ENCODE assay signal across 8 cellular contexts in the genomic region with DNA sequence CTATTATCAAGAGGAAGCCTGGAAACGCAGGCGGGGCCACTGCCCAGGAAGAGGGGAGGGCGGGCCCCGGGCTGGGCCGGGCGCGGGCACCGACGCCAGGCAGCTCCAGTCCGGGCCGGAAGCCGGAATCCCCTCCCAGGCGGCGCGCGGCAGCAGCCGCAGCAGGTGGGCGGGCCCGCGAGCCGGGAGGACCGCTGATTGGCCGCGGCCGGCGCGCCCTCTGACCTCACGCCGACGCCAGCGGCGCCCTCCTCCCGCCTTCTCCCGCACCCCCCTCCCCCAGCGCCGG. TPM values are rescaled to one million over a fixed set of nuclear protein-coding genes. Genes with fewer than 3 reads are reported as not detected.
A peak's percentile ranks its signal among the peaks of the same experiment; 100 is the strongest.
DNase-seq lines count a peak whose midpoint lies in the region; ATAC-seq and TF ChIP-seq lines count a peak whose summit lies in the region.

No MANE protein-coding gene starts in this region.

- H3K9me2 ChIP-seq in GM23338 (ENCODE audit: insufficient read depth), result no peaks in the 10 kb centered on the region

- POLR2A ChIA-PET in naive thymus-derived CD4-positive, alpha-beta T cell (lab: Charles Lee), result interaction anchor here (0.6 to 4.4 kb wide), 9 partner anchors 9 to 75 kb away, joined by 3 to 46 read pairs (median 4); a partner anchor contains a TSS

- peak overlapping the region; percentile 85 for H3K4me3 ChIP-seq in GM23338
- H3K4me3 ChIP-seq in Peyer's patch, result peak overlapping the region; percentile 70 to 97 (median 88)
- H3K4me3 ChIP-seq in fibroblast of mammary gland (ENCODE audit: control insufficient read depth, low read depth, low read length), result peak overlapping the region; percentile 90
- H3K4me3 ChIP-seq in naive thymus-derived CD4-positive, alpha-beta T cell (ENCODE audit: low read length), result peak overlapping the region; percentile 81

- peaks cover 13% of the 10 kb centered on the region for H3F3A ChIP-seq in GM23338 (replicated peaks; ENCODE audit: low read depth)

- TF ChIP-seq CTCF in GM23338 (conservative IDR thresholded peaks at IDR 0.05; ENCODE audit: low read depth in 2 of 2) (no peak), Peyer's patch (IDR thresholded peaks at IDR 0.05) (no peak), fibroblast of mammary gland (conservative IDR thresholded peaks at IDR 0.05; ENCODE audit: control insufficient read depth, insufficient read depth, low read depth, low read length) (no peak)

- ATAC-seq in GM23338, result peak; percentile 95
- ATAC-seq in naive thymus-derived CD4-positive, alpha-beta T cell, result peak; percentile 93
- ATAC-seq in stimulated activated memory B cell treated with anti-CD40 and anti-IgM and Interleukin-4, amounts not matched to agents 10 μg/mL and 1 μg/mL and 100 μg/mL, for 72 hours, result peak; percentile 96

- H3K27ac ChIP-seq in GM23338 (ENCODE audit: low read depth), result peak overlapping the region; percentile 96; the same call in 1 of the 2 replicates
- H3K27ac ChIP-seq in Peyer's patch, result peak overlapping the region; percentile 92 to 100 (median 100)
- H3K27ac ChIP-seq in naive thymus-derived CD4-positive, alpha-beta T cell (ENCODE audit: low read depth, low read length), result peak overlapping the region; percentile 100

- H3K36me3 ChIP-seq in GM23338 (ENCODE audit: insufficient read depth) (no peaks in the 10 kb centered on the region; the same call in 1 of the 2 replicates), Peyer's patch (peaks cover 0 to 27% (median 0%) of the 10 kb centered on the region in 3 donors)
- H3K36me3 ChIP-seq in naive thymus-derived CD4-positive, alpha-beta T cell (ENCODE audit: control insufficient read depth in 2 of 3, insufficient read depth in 3 of 3, low read length in 3 of 3), result peaks cover 0 to 10% (median 4%) of the 10 kb centered on the region in 3 experiments

- peaks cover 23% of the 10 kb centered on the region for H3K27me3 Mint-ChIP-seq in GM23338 (ENCODE audit: insufficient read depth, low read depth, poor library complexity)
- no peaks in the 10 kb centered on the region for H3K27me3 Mint-ChIP-seq in activated T-helper 2 cell treated with anti-CD3 and anti-CD28 coated beads, Interferon-gamma antibody, Interleukin-2, Interleukin-4, amounts not matched to agents 10 μg/mL and 5 μg/mL and 100 μg/mL, durations not matched to agents 14 hours and 24 hours and 36 hours (ENCODE audit: low read depth)
- no peaks in the 10 kb centered on the region for H3K27me3 Mint-ChIP-seq in naive thymus-derived CD4-positive, alpha-beta T cell
- H3K27me3 Mint-ChIP-seq in stimulated activated memory B cell treated with anti-CD40 and anti-IgM and Interleukin-4, amounts not matched to agents 10 μg/mL and 1 μg/mL and 100 μg/mL, for 72 hours, result no peaks in the 10 kb centered on the region

- peaks cover 37% of the 10 kb centered on the region for H3K79me2 ChIP-seq in GM23338 (replicated peaks; ENCODE audit: insufficient read depth)

- peak overlapping the region; percentile 86 for H3K4me3 Mint-ChIP-seq in GM23338
- H3K4me3 Mint-ChIP-seq in activated T-helper 2 cell treated with anti-CD3 and anti-CD28 coated beads, Interferon-gamma antibody, Interleukin-2, Interleukin-4, amounts not matched to agents 10 μg/mL and 5 μg/mL and 100 μg/mL, durations not matched to agents 14 hours and 24 hours and 36 hours (ENCODE audit: low read depth), result peak overlapping the region; percentile 88
- H3K4me3 Mint-ChIP-seq in naive thymus-derived CD4-positive, alpha-beta T cell, result peak overlapping the region; percentile 88 to 97 (median 93)
- H3K4me3 Mint-ChIP-seq in stimulated activated memory B cell treated with anti-CD40 and anti-IgM and Interleukin-4, amounts not matched to agents 10 μg/mL and 1 μg/mL and 100 μg/mL, for 72 hours, result peak overlapping the region; percentile 93

- CTCF ChIA-PET in naive thymus-derived CD4-positive, alpha-beta T cell (lab: Charles Lee), result no interaction called here

- no peak for TF ChIP-seq POLR2A in Peyer's patch (IDR thresholded peaks at IDR 0.05)

- H3K4me1 ChIP-seq in GM23338 (ENCODE audit: insufficient read depth) (0 out of 2 replicates have a peak, but pooled peaks cover 6% of the 10 kb centered on the region), Peyer's patch (peaks cover 0 to 33% (median 5%) of the 10 kb centered on the region in 4 donors)
- H3K4me1 ChIP-seq in naive thymus-derived CD4-positive, alpha-beta T cell (ENCODE audit: control insufficient read depth in 2 of 2, insufficient read depth in 2 of 2, low read length in 2 of 2), result peaks cover 17 to 23% of the 10 kb centered on the region in 2 donors

- peak overlapping the region; percentile 96 for H3K27ac Mint-ChIP-seq in GM23338
- H3K27ac Mint-ChIP-seq in activated T-helper 2 cell treated with anti-CD3 and anti-CD28 coated beads, Interferon-gamma antibody, Interleukin-2, Interleukin-4, amounts not matched to agents 10 μg/mL and 5 μg/mL and 100 μg/mL, durations not matched to agents 14 hours and 24 hours and 36 hours, result peak overlapping the region; percentile 90
- peak overlapping the region; percentile 92 to 98 (median 95) for H3K27ac Mint-ChIP-seq in naive thymus-derived CD4-positive, alpha-beta T cell
- H3K27ac Mint-ChIP-seq in stimulated activated memory B cell treated with anti-CD40 and anti-IgM and Interleukin-4, amounts not matched to agents 10 μg/mL and 1 μg/mL and 100 μg/mL, for 72 hours, result peak overlapping the region; percentile 96

- intact Hi-C loops in activated T-helper 2 cell treated with anti-CD3 and anti-CD28 coated beads, Interferon-gamma antibody, Interleukin-2, Interleukin-4, amounts not matched to agents 10 μg/mL and 5 μg/mL and 100 μg/mL, durations not matched to agents 14 hours and 24 hours and 36 hours (cut with micrococcal nuclease), result loop anchor here (1.0 kb wide), 2 partner anchors 21 to 35 kb away; a partner anchor contains a TSS
- intact Hi-C loops in naive thymus-derived CD4-positive, alpha-beta T cell (cut with micrococcal nuclease), result loop anchor here (1.0 to 10.0 kb wide), 8 partner anchors 21 to 1968 kb away; a partner anchor contains a TSS

- peak overlapping the region; percentile 95 for H3K4me2 ChIP-seq in GM23338

- H3K9me3 ChIP-seq in Peyer's patch, result no peaks in the 10 kb centered on the region
- H3K9me3 ChIP-seq in naive thymus-derived CD4-positive, alpha-beta T cell (ENCODE audit: control insufficient read depth in 2 of 3, low read length in 3 of 3), result no peaks in the 10 kb centered on the region

- H3K27me3 ChIP-seq in GM23338 (ENCODE audit: insufficient read depth) (peaks cover 25% of the 10 kb centered on the region), Peyer's patch (no peaks in the 10 kb centered on the region)
- no peaks in the 10 kb centered on the region for H3K27me3 ChIP-seq in naive thymus-derived CD4-positive, alpha-beta T cell (ENCODE audit: control insufficient read depth in 2 of 2, insufficient read depth in 2 of 2, low read length in 2 of 2)

- peaks cover 3% of the 10 kb centered on the region; the same call in 1 of the 3 replicates for H3K9me3 Mint-ChIP-seq in GM23338
- no peaks in the 10 kb centered on the region for H3K9me3 Mint-ChIP-seq in activated T-helper 2 cell treated with anti-CD3 and anti-CD28 coated beads, Interferon-gamma antibody, Interleukin-2, Interleukin-4, amounts not matched to agents 10 μg/mL and 5 μg/mL and 100 μg/mL, durations not matched to agents 14 hours and 24 hours and 36 hours
- H3K9me3 Mint-ChIP-seq in naive thymus-derived CD4-positive, alpha-beta T cell, result peaks cover 0 to 4% (median 0%) of the 10 kb centered on the region in 11 donors
- no peaks in the 10 kb centered on the region for H3K9me3 Mint-ChIP-seq in stimulated activated memory B cell treated with anti-CD40 and anti-IgM and Interleukin-4, amounts not matched to agents 10 μg/mL and 1 μg/mL and 100 μg/mL, for 72 hours

- peaks cover 18% of the 10 kb centered on the region for H4K20me1 ChIP-seq in GM23338 (replicated peaks; ENCODE audit: insufficient read depth)

- no peak overlapping the region for H2AFZ ChIP-seq in GM23338

- H3K36me3 Mint-ChIP-seq in GM23338 (ENCODE audit: low read depth), result peaks cover 15% of the 10 kb centered on the region
- H3K36me3 Mint-ChIP-seq in activated T-helper 2 cell treated with anti-CD3 and anti-CD28 coated beads, Interferon-gamma antibody, Interleukin-2, Interleukin-4, amounts not matched to agents 10 μg/mL and 5 μg/mL and 100 μg/mL, durations not matched to agents 14 hours and 24 hours and 36 hours (ENCODE audit: low read depth), result peaks cover 32% of the 10 kb centered on the region
- H3K36me3 Mint-ChIP-seq in naive thymus-derived CD4-positive, alpha-beta T cell, result peaks cover 0 to 10% (median 4%) of the 10 kb centered on the region in 5 donors
- peaks cover 14% of the 10 kb centered on the region for H3K36me3 Mint-ChIP-seq in stimulated activated memory B cell treated with anti-CD40 and anti-IgM and Interleukin-4, amounts not matched to agents 10 μg/mL and 1 μg/mL and 100 μg/mL, for 72 hours

- H3K4me1 Mint-ChIP-seq in GM23338, result peaks cover 11% of the 10 kb centered on the region
- peaks cover 36% of the 10 kb centered on the region for H3K4me1 Mint-ChIP-seq in activated T-helper 2 cell treated with anti-CD3 and anti-CD28 coated beads, Interferon-gamma antibody, Interleukin-2, Interleukin-4, amounts not matched to agents 10 μg/mL and 5 μg/mL and 100 μg/mL, durations not matched to agents 14 hours and 24 hours and 36 hours (ENCODE audit: low read depth)
- peaks cover 24 to 41% (median 33%) of the 10 kb centered on the region in 7 donors for H3K4me1 Mint-ChIP-seq in naive thymus-derived CD4-positive, alpha-beta T cell
- peaks cover 46% of the 10 kb centered on the region for H3K4me1 Mint-ChIP-seq in stimulated activated memory B cell treated with anti-CD40 and anti-IgM and Interleukin-4, amounts not matched to agents 10 μg/mL and 1 μg/mL and 100 μg/mL, for 72 hours

- DNase-seq in DMS79 treated with DMSO at 0.1 percent for 48 hours (lab: John Stamatoyannopoulos, UW) (peak; percentile 82), GM23338 (ENCODE audit: low spot score) (peak; percentile 94), Kasumi-1 (lab: John Stamatoyannopoulos, UW) (peak; percentile 79 to 89), Peyer's patch (peak; percentile 90 to 97 (median 97)), fibroblast of mammary gland (ENCODE audit: low read depth) (peak; percentile 85)
- DNase-seq in activated T-helper 2 cell treated with anti-CD3 and anti-CD28 coated beads, Interferon-gamma antibody, Interleukin-2, Interleukin-4, amounts not matched to agents 10 μg/mL and 5 μg/mL and 100 μg/mL, durations not matched to agents 14 hours and 24 hours and 36 hours (ENCODE audit: low spot score), result peak; percentile 90
- peak; percentile 86 to 95 (median 91) for DNase-seq in naive thymus-derived CD4-positive, alpha-beta T cell

RNA-seq across cellular contexts. Expression of a gene that starts 0.4 kb away (rescaled TPM):
- total RNA-seq in GM23338 (2014; rRNA removed; shearing (Covaris generic)), result 12.0 and 17.0 TPM in 2 replicates
- 18.2 and 18.4 TPM in 2 replicates for polyA plus RNA-seq in GM23338 (2016; fragmentation: Nextera tagmentation; extraction: Ambion mirVana)
- 10 to 100 TPM; 63.5 to 73.4 (median 70.6) TPM for total RNA-seq in Peyer's patch
- total RNA-seq in activated T-helper 2 cell treated with anti-CD3 and anti-CD28 coated beads, Interferon-gamma antibody, Interleukin-2, Interleukin-4, amounts not matched to agents 10 μg/mL and 5 μg/mL and 100 μg/mL, durations not matched to agents 14 hours and 24 hours and 36 hours, result 68.6 and 74.5 TPM in 2 replicates
- 100 to 1,000 TPM in 2 of 5 experiments, 10 to 100 TPM in 3; 57.3 to 118 (median 78.6) TPM for total RNA-seq in naive thymus-derived CD4-positive, alpha-beta T cell
- 10 to 100 TPM; 80.5 to 89.1 TPM for polyA plus RNA-seq in naive thymus-derived CD4-positive, alpha-beta T cell

RNA-seq across cellular contexts. Expression of a gene that starts 21.3 kb away (rescaled TPM):
- total RNA-seq in GM23338 (2014; rRNA removed; shearing (Covaris generic)), result 21.7 and 27.8 TPM in 2 replicates
- 6.9 TPM in 2 replicates for polyA plus RNA-seq in GM23338 (2016; fragmentation: Nextera tagmentation; extraction: Ambion mirVana)
- total RNA-seq in Peyer's patch, result 10 to 100 TPM; 35.6 to 61.9 (median 46.1) TPM
- total RNA-seq in activated T-helper 2 cell treated with anti-CD3 and anti-CD28 coated beads, Interferon-gamma antibody, Interleukin-2, Interleukin-4, amounts not matched to agents 10 μg/mL and 5 μg/mL and 100 μg/mL, durations not matched to agents 14 hours and 24 hours and 36 hours, result 43.3 and 43.9 TPM in 2 replicates
- 10 to 100 TPM; 19.2 to 40.9 (median 32.8) TPM for total RNA-seq in naive thymus-derived CD4-positive, alpha-beta T cell
- polyA plus RNA-seq in naive thymus-derived CD4-positive, alpha-beta T cell, result 10 to 100 TPM; 21.3 to 29.0 TPM

RNA-seq across cellular contexts. Expression of a gene that starts 35.0 kb away (rescaled TPM):
- total RNA-seq in GM23338 (2014; rRNA removed; shearing (Covaris generic)), result 65.5 and 70.7 TPM in 2 replicates
- 35.8 and 40.4 TPM in 2 replicates for polyA plus RNA-seq in GM23338 (2016; fragmentation: Nextera tagmentation; extraction: Ambion mirVana)
- 100 to 1,000 TPM in 1 of 4 donors, 10 to 100 TPM in 3; 38.6 to 162 (median 52.6) TPM for total RNA-seq in Peyer's patch
- total RNA-seq in activated T-helper 2 cell treated with anti-CD3 and anti-CD28 coated beads, Interferon-gamma antibody, Interleukin-2, Interleukin-4, amounts not matched to agents 10 μg/mL and 5 μg/mL and 100 μg/mL, durations not matched to agents 14 hours and 24 hours and 36 hours, result 99.6 and 101 TPM in 2 replicates
- total RNA-seq in naive thymus-derived CD4-positive, alpha-beta T cell, result 10 to 100 TPM; 44.7 to 90.3 (median 66.7) TPM
- polyA plus RNA-seq in naive thymus-derived CD4-positive, alpha-beta T cell, result 10 to 100 TPM; 14.7 to 32.5 TPM

Comparison
In these comparisons a context has a peak if more than half of its experiments do, and no peak if none do; other contexts are left out.
1. Peak in every context shown above with its lines: DNase-seq, ATAC-seq, H3K4me3 ChIP-seq and H3K27ac ChIP-seq.